In the genomic region with DNA sequence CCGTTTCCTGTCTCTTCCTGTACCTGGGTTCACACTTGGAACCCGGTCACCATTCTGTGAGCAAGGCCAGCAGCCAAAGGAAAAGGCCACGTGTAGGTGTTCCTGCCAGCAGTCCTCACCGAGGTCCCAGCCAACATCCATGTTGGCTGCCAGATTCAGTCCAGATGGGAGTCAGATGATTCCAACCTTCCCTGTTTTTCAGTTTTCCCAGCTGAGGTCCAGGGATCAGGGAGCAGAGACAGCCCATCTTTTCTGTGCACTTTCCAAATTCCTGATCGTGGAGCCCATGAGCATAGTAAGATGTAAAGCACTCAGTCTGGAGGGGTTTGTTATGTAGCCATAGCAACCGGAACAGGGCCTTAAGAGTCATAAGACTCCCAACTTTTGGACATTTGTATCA, we compare ENCODE assay signal across 16 cellular contexts. TPM values are rescaled to one million over a fixed set of nuclear protein-coding genes. Genes with fewer than 3 reads are reported as not detected.
A peak's percentile ranks its signal among the peaks of the same experiment; 100 is the strongest.
DNase-seq lines count a peak whose midpoint lies in the region; ATAC-seq and TF ChIP-seq lines count a peak whose summit lies in the region.
"Had no signal": no experiment of that assay in that cellular context is flagged by ENCODE, and none has a peak within 500 bp of the region (broad histone marks: within the 10 kb centered on the region; RNA-seq: fewer than 3 reads in every experiment).

No MANE protein-coding gene starts in this region.

- H3K4me3 ChIP-seq in upper lobe of right lung: no peak overlapping the region

- H3K4me1 ChIP-seq in upper lobe of right lung: no peaks in the 10 kb centered on the region
- H3K4me1 ChIP-seq: BE2C had no signal

- H3K36me3 Mint-ChIP-seq in brain: peaks cover 6% of the 10 kb centered on the region
- H3K36me3 Mint-ChIP-seq: WTC11 had no signal

- no peaks in the 10 kb centered on the region for H3K9me3 ChIP-seq in upper lobe of right lung
- H3K9me3 ChIP-seq: BE2C had no signal

- intact Hi-C loops in Right ventricle myocardium inferior (cut with DNase I): loop anchor here (10.0 kb wide), 1 partner anchor 129 kb away; no protein-coding TSS in a partner anchor
- intact Hi-C loops in cardiac septum (cut with DNase I): loop anchor here (2.0 kb wide), 1 partner anchor 83 kb away; no protein-coding TSS in a partner anchor
- intact Hi-C loops in upper lobe of right lung (cut with DNase I): loop anchor here (10.0 kb wide), 1 partner anchor 81 kb away; no protein-coding TSS in a partner anchor

- no peak for TF ChIP-seq CTCF in brain (conservative IDR thresholded peaks at IDR 0.05)
- no peak for TF ChIP-seq CTCF in upper lobe of right lung (IDR thresholded peaks at IDR 0.05)

- H3K4me1 Mint-ChIP-seq in brain: peaks cover 16% of the 10 kb centered on the region

- ATAC-seq in Right ventricle myocardium inferior (peak; percentile 68), upper lobe of right lung (no peak), GM19324 (IDR thresholded peaks at IDR 0.05; ENCODE audit: low FRiP score, unreplicated experiment) (no peak)
- ATAC-seq: WTC11 had no signal

- H3K4me3 Mint-ChIP-seq in brain: no peak overlapping the region
- H3K4me3 Mint-ChIP-seq: WTC11 had no signal

- peak overlapping the region in 4 of 5 experiments; percentile 79 to 90 (median 84) for H3K27ac Mint-ChIP-seq in brain
- H3K27ac Mint-ChIP-seq: WTC11 had no signal

- H3K36me3 ChIP-seq in upper lobe of right lung: no peaks in the 10 kb centered on the region
- H3K36me3 ChIP-seq: BE2C had no signal

- H3K27me3 ChIP-seq in upper lobe of right lung: no peaks in the 10 kb centered on the region
- H3K27me3 ChIP-seq: BE2C had no signal

- no peak overlapping the region for H3K27ac ChIP-seq in upper lobe of right lung
- H3K27ac ChIP-seq: HL-60 had no signal

- no peaks in the 10 kb centered on the region for H3K9me3 Mint-ChIP-seq in brain
- H3K9me3 Mint-ChIP-seq: WTC11 had no signal

- no peak for DNase-seq in Right ventricle myocardium inferior (ENCODE audit: missing footprints)
- no peak for DNase-seq in cardiac septum (ENCODE audit: low spot score)
- peak; percentile 24 for DNase-seq in left kidney (ENCODE audit: low read depth, low spot score)
- DNase-seq in upper lobe of right lung: peak; percentile 20
- no peak for DNase-seq in GM19240 (ENCODE audit: insufficient read length, low spot score)
- no peak for DNase-seq in HUDEP-2 (lab: John Stamatoyannopoulos, UW; ENCODE audit: unreplicated experiment in 76 of 76)
- DNase-seq: BE2C; central memory CD4-positive, alpha-beta T cell; GF-D8; NCI-H1048; NCI-H774 had no signal

- H3K27me3 Mint-ChIP-seq in brain: no peaks in the 10 kb centered on the region

RNA-seq across cellular contexts. Expression of a gene that starts 3.9 kb away (rescaled TPM):
- not detected for total RNA-seq in Right ventricle myocardium inferior
- total RNA-seq in cardiac septum: not detected
- 0.22 TPM for polyA plus RNA-seq in brain (ENCODE audit: insufficient read depth, low read depth, low replicate concordance)
- total RNA-seq in upper lobe of right lung: 1.4 TPM
- total RNA-seq: kidney epithelial cell had no signal

RNA-seq across cellular contexts. Expression of a gene that starts 38.2 kb away (rescaled TPM):
- total RNA-seq in Right ventricle myocardium inferior (0.51 TPM), cardiac septum (0.43 TPM), upper lobe of right lung (2.3 TPM)
- 8.9 TPM for polyA plus RNA-seq in brain (ENCODE audit: insufficient read depth, low read depth, low replicate concordance)

RNA-seq across cellular contexts. Expression of a gene that starts 38.7 kb away (rescaled TPM):
- total RNA-seq in Right ventricle myocardium inferior: 0.32 TPM
- 0.92 TPM for total RNA-seq in cardiac septum
- 38.8 TPM for polyA plus RNA-seq in brain (ENCODE audit: insufficient read depth, low read depth, low replicate concordance)
- total RNA-seq in upper lobe of right lung: 0.49 TPM

RNA-seq across cellular contexts. Expression of a gene that starts 47.5 kb away (rescaled TPM):
- 3.1 TPM for total RNA-seq in Right ventricle myocardium inferior
- total RNA-seq in cardiac septum: 1.5 TPM
- polyA plus RNA-seq in brain (ENCODE audit: insufficient read depth, low read depth, low replicate concordance): 3.9 TPM
- 4.4 TPM for total RNA-seq in upper lobe of right lung

RNA-seq across cellular contexts. Expression of a gene that starts 57.4 kb away (rescaled TPM):
- 7.1 TPM for total RNA-seq in Right ventricle myocardium inferior
- total RNA-seq in cardiac septum: 11.4 TPM
- 12.2 TPM for polyA plus RNA-seq in brain (ENCODE audit: insufficient read depth, low read depth, low replicate concordance)
- total RNA-seq in upper lobe of right lung: 19.7 TPM

Comparison
In these comparisons a context has a peak if more than half of its experiments do, and no peak if none do; other contexts are left out.
1. DNase-seq: peak in left kidney (single experiment) and upper lobe of right lung (single experiment); none in Right ventricle myocardium inferior (single experiment), cardiac septum (single experiment), GM19240 (single experiment) and HUDEP-2 (0 of 76).